Comparison of ENCODE assay signal across 1 cellular context in genomic region chr2:232636788-232637420, GRCh38.
TF ChIP-seq lines count a peak whose summit lies in the region.

No MANE protein-coding gene starts in this region.

TF ChIP-seq in SK-N-SH, 30 proteins besides CTCF, POLR2A, EP300 and RAD21 (continued from another document):
- TF ChIP-seq REST (IDR thresholded peaks at IDR 0.05; ENCODE audit: low read depth, low read length) (no peak), FOSL2 (IDR thresholded peaks at IDR 0.05; ENCODE audit: borderline replicate concordance, low read depth) (no peak)
